In the genomic region with DNA sequence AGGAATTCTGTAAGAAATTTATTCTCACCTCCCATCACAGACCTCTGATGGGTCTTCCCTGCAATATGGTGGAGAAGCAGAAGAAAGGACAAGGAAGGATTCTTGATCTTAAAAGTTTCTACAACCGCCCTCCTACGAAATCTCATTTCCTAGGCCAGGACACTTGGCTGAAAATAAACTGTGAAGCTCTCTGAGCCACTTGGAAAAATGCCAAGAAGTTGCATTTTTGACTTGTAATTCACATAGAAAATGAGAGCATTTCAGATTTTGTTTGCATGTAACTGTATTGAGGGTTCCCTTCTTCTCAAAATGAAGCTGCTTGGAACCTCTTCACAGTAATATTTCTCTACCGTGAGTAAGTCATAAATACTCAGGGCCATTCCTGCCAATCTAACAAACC, we compare ENCODE assay signal across 13 cellular contexts.
"Had no signal": no experiment of that assay in that cellular context is flagged by ENCODE, and none has a peak within 500 bp of the region (broad histone marks: within the 10 kb centered on the region; RNA-seq: fewer than 3 reads in every experiment).

No MANE protein-coding gene starts in this region.

- H3K4me3 Mint-ChIP-seq: activated naive CD8-positive, alpha-beta T cell treated with anti-CD3 and anti-CD28 coated beads, Interleukin-2, amount 10 ng/mL, durations not matched to agents 7 days and 5 days; activated T-cell treated with anti-CD3 and anti-CD28 coated beads, Interleukin-2, amount 50 U/mL, for 4 hours; T-helper 2 cell treated with Interferon-gamma antibody and Interleukin-4, amounts not matched to agents 5 μg/mL and 100 μg/mL, for 36 hours; type B pancreatic cell had no signal

- H3K4me1 Mint-ChIP-seq: activated naive CD8-positive, alpha-beta T cell treated with anti-CD3 and anti-CD28 coated beads, Interleukin-2, amount 10 ng/mL, durations not matched to agents 7 days and 5 days had no signal

- H3K9me3 ChIP-seq: ascending aorta, colonic mucosa, neutrophil had no signal

- H3K9me3 Mint-ChIP-seq: activated T-cell treated with anti-CD3 and anti-CD28 coated beads, Interleukin-2, amount 50 U/mL, for 4 hours; T-helper 2 cell treated with Interferon-gamma antibody and Interleukin-4, amounts not matched to agents 5 μg/mL and 100 μg/mL, for 36 hours had no signal

- H3K4me3 ChIP-seq: ascending aorta, colonic mucosa, smooth muscle cell had no signal

- H3K4me1 ChIP-seq: ascending aorta, colonic mucosa had no signal

- H3K36me3 ChIP-seq: ascending aorta, colonic mucosa, neutrophil had no signal

- H3K27me3 ChIP-seq: ascending aorta, colonic mucosa, neutrophil had no signal

- H3K27ac Mint-ChIP-seq: activated naive CD8-positive, alpha-beta T cell treated with anti-CD3 and anti-CD28 coated beads, Interleukin-2, amount 10 ng/mL, durations not matched to agents 7 days and 5 days; naive B cell; T-helper 2 cell treated with Interferon-gamma antibody and Interleukin-4, amounts not matched to agents 5 μg/mL and 100 μg/mL, for 36 hours; type B pancreatic cell had no signal

- H3K4me2 ChIP-seq: smooth muscle cell had no signal

- DNase-seq: activated CD4-positive, alpha-beta T cell treated with anti-CD3 and anti-CD28 coated beads, Interleukin-2, amount 50 U/mL, for 4 hours; activated naive CD8-positive, alpha-beta T cell treated with anti-CD3 and anti-CD28 coated beads, Interleukin-2, amount 10 ng/mL, durations not matched to agents 7 days and 5 days; activated T-cell treated with anti-CD3 and anti-CD28 coated beads, Interleukin-2, amount 50 U/mL, for 4 hours; colonic mucosa; hippocampal formation; midbrain; naive B cell had no signal

- H3K36me3 Mint-ChIP-seq: activated naive CD8-positive, alpha-beta T cell treated with anti-CD3 and anti-CD28 coated beads, Interleukin-2, amount 10 ng/mL, durations not matched to agents 7 days and 5 days; naive B cell; type B pancreatic cell had no signal

- ATAC-seq: activated CD4-positive, CD25-positive, alpha-beta regulatory T cell treated with anti-CD3 and anti-CD28 coated beads, Interleukin-2, amount 50 U/mL, for 24 hours; activated T-cell treated with anti-CD3 and anti-CD28 coated beads, Interleukin-2, amount 50 U/mL, for 4 hours had no signal

- H3K27ac ChIP-seq: ascending aorta, colonic mucosa, neutrophil had no signal
